13 cellular contexts compared by ENCODE assay signal in genomic region chr15:88603885-88604284, GRCh38. TPM values are rescaled to one million over a fixed set of nuclear protein-coding genes. Genes with fewer than 3 reads are reported as not detected.
DNase-seq lines count a peak whose midpoint lies in the region; ATAC-seq, FAIRE-seq and TF ChIP-seq lines count a peak whose summit lies in the region.
"Had no signal": no experiment of that assay in that cellular context is flagged by ENCODE, and none has a peak within 500 bp of the region (broad histone marks: within the 10 kb centered on the region; RNA-seq: fewer than 3 reads in every experiment).

No MANE protein-coding gene starts in this region.

- H3T11ph ChIP-seq in H9 (ENCODE audit: low read length) = no peak overlapping the region

- FAIRE-seq in astrocyte (lab: Jason Lieb, UNC) = no peak
- FAIRE-seq: keratinocyte, TTC549 had no signal

- H3K27ac ChIP-seq in CD8-positive, alpha-beta memory T cell (ENCODE audit: low read depth, low read length) = no peak overlapping the region
- H3K27ac ChIP-seq in H9 (ENCODE audit: insufficient read length, low read depth, low read length) = no peak overlapping the region
- no peak overlapping the region for H3K27ac ChIP-seq in astrocyte (ENCODE audit: low read depth, low read length)
- no peak overlapping the region for H3K27ac ChIP-seq in osteoblast (ENCODE audit: low read depth, low read length)

- no peaks in the 10 kb centered on the region for H3K36me3 ChIP-seq in CD8-positive, alpha-beta memory T cell (ENCODE audit: insufficient read depth, low read length)
- H3K36me3 ChIP-seq in astrocyte (ENCODE audit: insufficient read depth, low read length) = no peaks in the 10 kb centered on the region
- no peaks in the 10 kb centered on the region for H3K36me3 ChIP-seq in osteoblast (ENCODE audit: insufficient read depth, low read length)
- H3K36me3 ChIP-seq: adrenal gland had no signal

- H3K4me1 Mint-ChIP-seq in CD8-positive, alpha-beta memory T cell = peaks cover 8 to 24% (median 14%) of the 10 kb centered on the region in 3 donors
- H3K4me1 Mint-ChIP-seq in H9 (peaks cover 40 to 42% of the 10 kb centered on the region in 2 experiments), astrocyte (ENCODE audit: low read depth, unreplicated experiment) (peaks cover 8% of the 10 kb centered on the region), nephron (peaks cover 27% of the 10 kb centered on the region)

- no peak overlapping the region for H4K91ac ChIP-seq in H9 (ENCODE audit: insufficient read length, low read depth, low read length)

- H3K14ac ChIP-seq in H9 (ENCODE audit: insufficient read depth, low read length) = no peak overlapping the region; the same call in 1 of the 2 replicates

- no peak overlapping the region for H2AK5ac ChIP-seq in H9 (ENCODE audit: insufficient read length, low read length)

- H4K5ac ChIP-seq in H9 (ENCODE audit: insufficient read length, low read depth, low read length) = no peak overlapping the region

- H3K4me2 ChIP-seq in H9 (ENCODE audit: insufficient read depth, insufficient read length, low read length) = peak overlapping the region; percentile 42
- H3K4me2 ChIP-seq in astrocyte (ENCODE audit: low read length) = no peak overlapping the region
- no peak overlapping the region for H3K4me2 ChIP-seq in osteoblast (ENCODE audit: insufficient read depth, low read length)

- no peaks in the 10 kb centered on the region for H3K9me3 Mint-ChIP-seq in CD8-positive, alpha-beta memory T cell
- no peaks in the 10 kb centered on the region; a peak in 2 of 5 replicates for H3K9me3 Mint-ChIP-seq in H9
- peaks cover 3% of the 10 kb centered on the region for H3K9me3 Mint-ChIP-seq in astrocyte (ENCODE audit: unreplicated experiment)
- peaks cover 2% of the 10 kb centered on the region for H3K9me3 Mint-ChIP-seq in nephron

- no peak overlapping the region for H2BK5ac ChIP-seq in H9 (ENCODE audit: insufficient read length, low read length)

- ATAC-seq in HG03095 (IDR thresholded peaks at IDR 0.05; ENCODE audit: unreplicated experiment) = no peak
- ATAC-seq: activated CD8-positive, alpha-beta memory T cell treated with anti-CD3 and anti-CD28 coated beads, Interleukin-2, amount 10 ng/mL, durations not matched to agents 7 days and 5 days had no signal

- no peak overlapping the region for H3K18ac ChIP-seq in H9 (ENCODE audit: insufficient read length, low read depth, low read length)

- no peak overlapping the region for H3K56ac ChIP-seq in H9 (ENCODE audit: insufficient read length, low read depth, low read length)

- TF ChIP-seq CTCF in H9 (conservative IDR thresholded peaks at IDR 0.05) (peak; percentile 42), astrocyte (IDR thresholded peaks at IDR 0.05; ENCODE audit: insufficient read depth, low read depth, low read length) (no peak), nephron (IDR thresholded peaks at IDR 0.05; ENCODE audit: unreplicated experiment in 3 of 3) (no peak), osteoblast (IDR thresholded peaks at IDR 0.05; ENCODE audit: extremely low read depth, low read depth, low read length) (no peak)

- H3K9ac ChIP-seq in H9 (ENCODE audit: extremely low read depth, insufficient read length, low read length) = no peak overlapping the region
- H3K9ac ChIP-seq in astrocyte (ENCODE audit: low read length) = no peak overlapping the region

- H3K27me3 ChIP-seq in CD8-positive, alpha-beta memory T cell (ENCODE audit: insufficient read depth, low read length, poor library complexity, severe bottlenecking) = peaks cover 54% of the 10 kb centered on the region
- H3K27me3 ChIP-seq in H9 (ENCODE audit: insufficient read depth, low read length) = peaks cover 24% of the 10 kb centered on the region; the same call in 1 of the 2 replicates
- H3K27me3 ChIP-seq in astrocyte (ENCODE audit: insufficient read depth, low read length) = peaks cover 51% of the 10 kb centered on the region
- peaks cover 56% of the 10 kb centered on the region for H3K27me3 ChIP-seq in osteoblast (ENCODE audit: insufficient read depth, low read length)

- H2BK12ac ChIP-seq in H9 (ENCODE audit: insufficient read length, low read depth, low read length) = no peak overlapping the region

- no peak overlapping the region for H2AFZ ChIP-seq in H9 (ENCODE audit: low read length)
- no peak overlapping the region for H2AFZ ChIP-seq in astrocyte (ENCODE audit: low read depth, low read length)
- H2AFZ ChIP-seq in osteoblast (ENCODE audit: low read length) = no peak overlapping the region

- H3K4me3 Mint-ChIP-seq in CD8-positive, alpha-beta memory T cell = peak overlapping the region in 4 of 7 donors; percentile 40 to 76 (median 51)
- H3K4me3 Mint-ChIP-seq in H9 = peak overlapping the region; percentile 66 to 80
- H3K4me3 Mint-ChIP-seq in astrocyte (ENCODE audit: unreplicated experiment) = peak overlapping the region; percentile 70
- peak overlapping the region; percentile 58 to 79 (median 69) for H3K4me3 Mint-ChIP-seq in nephron
- H3K4me3 Mint-ChIP-seq: activated CD8-positive, alpha-beta memory T cell treated with anti-CD3 and anti-CD28 coated beads, Interleukin-2, amount 10 ng/mL, durations not matched to agents 7 days and 5 days had no signal

- no peak for DNase-seq in CD8-positive, alpha-beta memory T cell
- DNase-seq in H9 = no peak
- DNase-seq in astrocyte (ENCODE audit: low read depth) = no peak
- DNase-seq in nucleus accumbens (lab: John Stamatoyannopoulos, UW) = no peak
- DNase-seq in osteoblast (ENCODE audit: insufficient read length, low spot score, missing footprints) = no peak
- DNase-seq: activated CD8-positive, alpha-beta memory T cell treated with anti-CD3 and anti-CD28 coated beads, Interleukin-2, amount 10 ng/mL, durations not matched to agents 7 days and 5 days; Kasumi-1; NCI-H2107 had no signal

- no peak overlapping the region for H3K4ac ChIP-seq in H9 (ENCODE audit: low read depth, low read length)

- no peaks in the 10 kb centered on the region for H3K9me3 ChIP-seq in CD8-positive, alpha-beta memory T cell (ENCODE audit: low read length)
- H3K9me3 ChIP-seq in H9 (ENCODE audit: control insufficient read depth, low read depth, low read length) (no peaks in the 10 kb centered on the region), astrocyte (ENCODE audit: insufficient read depth, low read depth, low read length) (no peaks in the 10 kb centered on the region), osteoblast (ENCODE audit: low read depth, low read length) (no peaks in the 10 kb centered on the region)
- H3K9me3 ChIP-seq: adrenal gland had no signal

- no peak overlapping the region for H3K4me3 ChIP-seq in CD8-positive, alpha-beta memory T cell (ENCODE audit: low read length)
- H3K4me3 ChIP-seq in astrocyte (ENCODE audit: insufficient read depth, low read depth, low read length) (no peak overlapping the region), osteoblast (ENCODE audit: insufficient read depth, low read length) (no peak overlapping the region)

- H3K4me1 ChIP-seq in CD8-positive, alpha-beta memory T cell (ENCODE audit: insufficient read depth, low read length) = peaks cover 15% of the 10 kb centered on the region
- H3K4me1 ChIP-seq in H9 (ENCODE audit: insufficient read depth, low read length) = no peaks in the 10 kb centered on the region
- peaks cover 4% of the 10 kb centered on the region for H3K4me1 ChIP-seq in astrocyte (ENCODE audit: insufficient read depth, low read length)
- H3K4me1 ChIP-seq in osteoblast (ENCODE audit: insufficient read depth, low read length) = no peaks in the 10 kb centered on the region

- no peaks in the 10 kb centered on the region for H4K20me1 ChIP-seq in H9 (ENCODE audit: control insufficient read depth, insufficient read depth, insufficient read length)
- no peaks in the 10 kb centered on the region for H4K20me1 ChIP-seq in astrocyte (ENCODE audit: insufficient read depth, low read length)
- H4K20me1 ChIP-seq in osteoblast (ENCODE audit: insufficient read depth, low read length) = no peaks in the 10 kb centered on the region

- no peak overlapping the region for H2BK120ac ChIP-seq in H9 (ENCODE audit: low read depth, low read length, poor library complexity, severe bottlenecking)

- H3K27me3 Mint-ChIP-seq in CD8-positive, alpha-beta memory T cell = peaks cover 55 to 75% of the 10 kb centered on the region in 2 donors
- H3K27me3 Mint-ChIP-seq in H9 (ENCODE audit: low read depth) (peaks cover 77% of the 10 kb centered on the region), astrocyte (ENCODE audit: low read depth, unreplicated experiment) (peaks cover 66% of the 10 kb centered on the region), nephron (ENCODE audit: low read depth) (peaks cover 98% of the 10 kb centered on the region)

- CTCF ChIA-PET in CD8-positive, alpha-beta memory T cell (lab: Charles Lee) = no interaction called here

- H3K23me2 ChIP-seq in H9 (ENCODE audit: insufficient read length, low read depth, low read length, poor library complexity, severe bottlenecking) = peaks cover 21% of the 10 kb centered on the region

- no CpG with 5 or more reads among the region's 14 CpGs for WGBS in H9 (ENCODE audit: extremely low coverage, insufficient read length, low lambda C conversion rate)

- H3K79me1 ChIP-seq in H9 (ENCODE audit: insufficient read depth, low read depth, low read length, poor library complexity, severe bottlenecking) = no peaks in the 10 kb centered on the region

- POLR2A ChIA-PET in CD8-positive, alpha-beta memory T cell (lab: Charles Lee) = no interaction called here

- H4K8ac ChIP-seq in H9 (replicated peaks; ENCODE audit: insufficient read length, low read depth, low read length) = no peak overlapping the region

- H3K36me3 Mint-ChIP-seq in CD8-positive, alpha-beta memory T cell = peaks cover 0 to 6% (median 2%) of the 10 kb centered on the region in 3 donors
- H3K36me3 Mint-ChIP-seq in H9 (ENCODE audit: insufficient read depth in 1 of 3, low read depth in 3 of 3) (no peaks in the 10 kb centered on the region; a peak in 1 of 7 replicates), astrocyte (ENCODE audit: low read depth, unreplicated experiment) (no peaks in the 10 kb centered on the region), nephron (ENCODE audit: low read depth) (no peaks in the 10 kb centered on the region)
- H3K36me3 Mint-ChIP-seq: activated CD8-positive, alpha-beta memory T cell treated with anti-CD3 and anti-CD28 coated beads, Interleukin-2, amount 10 ng/mL, durations not matched to agents 7 days and 5 days had no signal

- H2BK15ac ChIP-seq in H9 (ENCODE audit: low read depth, low read length) = no peak overlapping the region

- no peak overlapping the region for H3K27ac Mint-ChIP-seq in CD8-positive, alpha-beta memory T cell
- no peak overlapping the region for H3K27ac Mint-ChIP-seq in H9
- no peak overlapping the region for H3K27ac Mint-ChIP-seq in astrocyte (ENCODE audit: unreplicated experiment)
- no peak overlapping the region for H3K27ac Mint-ChIP-seq in nephron
- H3K27ac Mint-ChIP-seq: activated CD8-positive, alpha-beta memory T cell treated with anti-CD3 and anti-CD28 coated beads, Interleukin-2, amount 10 ng/mL, durations not matched to agents 7 days and 5 days had no signal

- H3K79me2 ChIP-seq in H9 (ENCODE audit: insufficient read depth, low read length) (no peaks in the 10 kb centered on the region), astrocyte (ENCODE audit: insufficient read depth, low read length) (no peaks in the 10 kb centered on the region), osteoblast (ENCODE audit: insufficient read depth, low read length) (no peaks in the 10 kb centered on the region)

- no peak overlapping the region for H2BK20ac ChIP-seq in H9 (ENCODE audit: low read depth, low read length, poor library complexity, severe bottlenecking)

- H3K23ac ChIP-seq in H9 (ENCODE audit: insufficient read length, low read depth, low read length) = no peak overlapping the region

RNA-seq across cellular contexts. Expression of gene AEN, which starts 17.3 kb away (rescaled TPM):
- 100 to 1,000 TPM; 109 TPM for total RNA-seq in CD8-positive, alpha-beta memory T cell
- polyA plus RNA-seq in CD8-positive, alpha-beta memory T cell = 22.8 TPM
- total RNA-seq in H9 (2021) (132 and 136 TPM in 2 replicates), astrocyte (75.9 and 90.6 TPM in 2 replicates), osteoblast (43.9 and 46.3 TPM in 2 replicates)

RNA-seq across cellular contexts. Expression of gene ISG20, which starts 34.9 kb away (rescaled TPM):
- total RNA-seq in CD8-positive, alpha-beta memory T cell = 10 to 100 TPM; 22.5 to 27.2 TPM
- polyA plus RNA-seq in CD8-positive, alpha-beta memory T cell = 572 TPM
- total RNA-seq in H9 (2021) (4.4 and 7.4 TPM in 2 replicates), astrocyte (15.9 and 18.6 TPM in 2 replicates), osteoblast (2.1 and 3.3 TPM in 2 replicates)

RNA-seq across cellular contexts. Expression of gene DET1, which starts 57.4 kb away (rescaled TPM):
- 1 to 10 TPM; 1.8 to 2.8 TPM for total RNA-seq in CD8-positive, alpha-beta memory T cell
- 1.4 TPM for polyA plus RNA-seq in CD8-positive, alpha-beta memory T cell
- 6.3 and 6.6 TPM in 2 replicates for total RNA-seq in H9 (2021)
- total RNA-seq in astrocyte = 3.7 and 4.8 TPM in 2 replicates
- total RNA-seq in osteoblast = 7.6 and 9.4 TPM in 2 replicates
